ENCODE assay signal across 1 cellular context in the genomic region with DNA sequence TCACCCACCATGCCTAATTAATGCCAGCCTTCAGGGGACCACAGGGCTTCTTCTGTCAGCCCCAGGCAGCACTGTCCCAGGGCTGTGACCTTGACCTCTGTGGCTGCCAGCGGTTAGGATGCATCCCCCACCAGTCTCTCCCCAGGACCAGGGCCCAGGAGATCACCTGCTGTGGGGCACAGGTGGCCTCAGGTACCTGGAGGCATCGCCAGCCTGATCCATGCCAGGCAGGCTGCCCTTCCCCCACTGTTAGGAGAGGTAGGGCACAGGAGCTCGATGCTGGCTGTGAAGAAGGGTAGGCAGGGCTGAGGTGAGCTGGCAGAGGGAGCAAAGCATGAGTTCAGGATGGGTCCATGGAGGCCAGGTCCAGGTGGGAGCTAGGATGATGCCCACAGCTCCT.
TF ChIP-seq lines count a peak whose summit lies in the region.

No MANE protein-coding gene starts in this region.

TF ChIP-seq in H1, 55 proteins besides CTCF, POLR2A, EP300 and RAD21:
- TF ChIP-seq JUN (IDR thresholded peaks at IDR 0.05; ENCODE audit: low read depth, low read length), result no peak
- TF ChIP-seq SRF (IDR thresholded peaks at IDR 0.05; ENCODE audit: low read depth, low read length), result no peak
